In genomic region chr15:80176443-80176842, GRCh38 we compare ENCODE assay signal across 2 cellular contexts.
TF ChIP-seq lines count a peak whose summit lies in the region.

No MANE protein-coding gene starts in this region.

TF ChIP-seq in liver, 16 proteins besides CTCF, POLR2A, EP300 and RAD21:
- TF ChIP-seq ZBTB33 (IDR thresholded peaks at IDR 0.05) (no peak), HNF4G (IDR thresholded peaks at IDR 0.05) (no peak), ATF3 (IDR thresholded peaks at IDR 0.05) (no peak), TAF1 (conservative IDR thresholded peaks at IDR 0.05) (no peak), NR2F2 (IDR thresholded peaks at IDR 0.05) (no peak), YY1 (IDR thresholded peaks at IDR 0.05) (peak; percentile 61), GABPA (IDR thresholded peaks at IDR 0.05 in 1 of 2, conservative IDR thresholded peaks at IDR 0.05 in 1 of 2) (no peak), FOXA1 (IDR thresholded peaks at IDR 0.05) (no peak), EGR1 (IDR thresholded peaks at IDR 0.05; ENCODE audit: low read depth in 2 of 2) (no peak), JUND (IDR thresholded peaks at IDR 0.05) (peak in 1 of 2 donors; percentile 48), REST (IDR thresholded peaks at IDR 0.05) (peak; percentile 35), RXRA (IDR thresholded peaks at IDR 0.05) (peak; percentile 82 to 89), HNF4A (conservative IDR thresholded peaks at IDR 0.05) (peak; percentile 55 to 71), MAX (IDR thresholded peaks at IDR 0.05) (peak; percentile 40), SP1 (IDR thresholded peaks at IDR 0.05) (peak; percentile 51), FOXA2 (IDR thresholded peaks at IDR 0.05) (no peak)

TF ChIP-seq in HepG2, 621 proteins besides CTCF, POLR2A, EP300 and RAD21 (continued from another document):
- TF ChIP-seq SNRNP70 (IDR thresholded peaks at IDR 0.05; ENCODE audit: low read depth, low read length): no peak
